ENCODE assay signal across 29 cellular contexts in the genomic region with DNA sequence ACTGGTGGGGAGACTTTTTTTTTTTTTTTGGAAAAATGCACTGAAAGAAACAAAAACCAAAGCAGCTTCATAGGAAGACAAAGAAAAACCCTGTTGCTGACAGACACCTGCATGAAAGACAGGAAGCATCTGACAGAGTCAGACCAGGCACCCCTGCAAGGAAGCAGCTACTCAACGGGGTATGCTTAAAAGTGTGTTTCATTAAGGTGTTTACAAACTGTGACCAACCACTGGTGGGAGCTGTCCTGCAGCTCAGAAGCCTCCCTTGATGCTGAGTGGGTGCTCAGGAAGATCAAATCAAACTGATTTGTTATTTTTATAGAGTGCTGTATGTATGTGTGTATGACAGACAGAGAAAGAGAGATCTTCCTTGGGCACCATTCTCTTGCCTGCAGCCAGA. TPM values are rescaled to one million over a fixed set of nuclear protein-coding genes. Genes with fewer than 3 reads are reported as not detected.
DNase-seq lines count a peak whose midpoint lies in the region; ATAC-seq and TF ChIP-seq lines count a peak whose summit lies in the region.
"Had no signal": no experiment of that assay in that cellular context is flagged by ENCODE, and none has a peak within 500 bp of the region (broad histone marks: within the 10 kb centered on the region; RNA-seq: fewer than 3 reads in every experiment).

No MANE protein-coding gene starts in this region.

- DNase-seq in GM12865 (ENCODE audit: low read depth) (peak; percentile 3), Panc1 (ENCODE audit: low read depth, low spot score) (no peak), kidney epithelial cell (ENCODE audit: low read depth) (no peak), ACHN (no peak), heart left ventricle (no peak)
- DNase-seq: activated CD4-positive, alpha-beta T cell treated with anti-CD3 and anti-CD28 coated beads for 48 hours; activated effector memory CD4-positive, alpha-beta T cell treated with Interleukin-2 at 50 U/mL for 16 hours; COR-L47; IMR-90; left ventricle myocardium superior; NCI-H1092; NCI-H2029 treated with DMSO at 0.1 percent for 48 hours; NCI-H526 treated with DMSO at 0.1 percent for 48 hours; spleen; stimulated activated CD4-positive, alpha-beta T cell treated with anti-CD3 and anti-CD28 coated beads, Interleukin-4, amount 100 ng/mL, for 4 hours; SW 1271; upper lobe of left lung had no signal

- no peaks in the 10 kb centered on the region for H3K79me2 ChIP-seq in KMS-11 (ENCODE audit: insufficient read depth, low read depth)

- peak overlapping the region; percentile 13; the same call in 1 of the 2 replicates for H3K4me2 ChIP-seq in KMS-11

- POLR2A ChIA-PET in Panc1 (lab: Charles Lee) = no interaction called here

- no peak overlapping the region for H3K4me3 ChIP-seq in GM12865 (ENCODE audit: low read depth, low read length)
- no peak overlapping the region for H3K4me3 ChIP-seq in KMS-11 (IDR thresholded peaks at IDR 0.05; ENCODE audit: insufficient read depth, low read depth, low read length)
- H3K4me3 ChIP-seq in Panc1 (ENCODE audit: low read depth in 2 of 2, low read length in 2 of 2) = no peak overlapping the region
- no peak overlapping the region for H3K4me3 ChIP-seq in kidney epithelial cell (ENCODE audit: low read depth, low read length)
- H3K4me3 ChIP-seq in heart left ventricle = no peak overlapping the region
- H3K4me3 ChIP-seq: cardiac muscle cell, gastroesophageal sphincter, HAP-1, spleen, upper lobe of left lung had no signal

- BruUV-seq in Panc1 (replicated peaks; lab: Mats Ljungman, UMichigan) = no TSS peak

- no peak overlapping the region for H3K9ac ChIP-seq in KMS-11

- no peaks in the 10 kb centered on the region for H3K9me3 ChIP-seq in Panc1 (ENCODE audit: control insufficient read depth, insufficient read depth, low read depth, low read length)
- no peaks in the 10 kb centered on the region for H3K9me3 ChIP-seq in heart left ventricle
- H3K9me3 ChIP-seq: gastroesophageal sphincter, HAP-1, neutrophil, spleen, upper lobe of left lung had no signal

- CTCF ChIA-PET in Panc1 (lab: Charles Lee) = no interaction called here

- WGBS in heart left ventricle, 4 donors = 0 to 21% (median 10%) methylated on average over 1 of the region's 1 CpG

- no peak for TF ChIP-seq POLR2A in heart left ventricle (IDR thresholded peaks at IDR 0.05)

- ATAC-seq in Panc1 (no peak), HG03520 (IDR thresholded peaks at IDR 0.05; ENCODE audit: unreplicated experiment) (no peak), heart left ventricle (no peak), GM19467 (IDR thresholded peaks at IDR 0.05; ENCODE audit: unreplicated experiment) (no peak)
- ATAC-seq: esophagus mucosa, gastroesophageal sphincter, left ventricle myocardium superior had no signal

- H3K27ac ChIP-seq in KMS-11 (0 out of 2 replicates have a peak overlapping the region, but pooled peaks have one; percentile 4), Panc1 (ENCODE audit: low read length) (no peak overlapping the region), heart left ventricle (no peak overlapping the region)
- H3K27ac ChIP-seq: cardiac muscle cell, gastroesophageal sphincter, HL-60, neutrophil, RWPE1, spleen, upper lobe of left lung had no signal

- H3K27me3 ChIP-seq in KMS-11 (ENCODE audit: insufficient read depth, low read depth) = no peaks in the 10 kb centered on the region
- H3K27me3 ChIP-seq in Panc1 (ENCODE audit: control insufficient read depth, insufficient read depth, low read length) = 0 out of 2 replicates have a peak, but pooled peaks cover 2% of the 10 kb centered on the region
- no peaks in the 10 kb centered on the region for H3K27me3 ChIP-seq in kidney epithelial cell (ENCODE audit: control insufficient read depth, insufficient read depth, low read length)
- H3K27me3 ChIP-seq in heart left ventricle = peaks cover 0 to 13% (median 0%) of the 10 kb centered on the region in 9 donors
- H3K27me3 ChIP-seq: cardiac muscle cell, upper lobe of left lung had no signal

- in situ Hi-C loops in Panc1 (cut with HindIII; ENCODE audit: low pct_unique_long_range_greater_than_20kb, low sequenced_read_pairs) (no loop called here), ACHN (cut with HindIII; ENCODE audit: low pct_ligation_motif_present, low pct_unique_long_range_greater_than_20kb, low sequenced_read_pairs) (no loop called here)

- TF ChIP-seq CTCF in GM12865 (IDR thresholded peaks at IDR 0.05; ENCODE audit: insufficient read depth, low read depth, low read length, missing control alignments) = no peak
- no peak for TF ChIP-seq CTCF in KMS-11 (conservative IDR thresholded peaks at IDR 0.05; ENCODE audit: low read depth, low read length)
- 0 out of 2 replicates have a peak, but pooled peaks have one; percentile 10 for TF ChIP-seq CTCF in Panc1 (IDR thresholded peaks at IDR 0.05)
- peak; percentile 5 for TF ChIP-seq CTCF in kidney epithelial cell (IDR thresholded peaks at IDR 0.05; ENCODE audit: insufficient read depth, low read length, poor library complexity, severe bottlenecking)
- TF ChIP-seq CTCF in heart left ventricle (IDR thresholded peaks at IDR 0.05) = no peak

- H3K36me3 ChIP-seq in KMS-11 (ENCODE audit: insufficient read depth) (no peaks in the 10 kb centered on the region), Panc1 (ENCODE audit: control insufficient read depth, insufficient read depth, low read length) (no peaks in the 10 kb centered on the region), kidney epithelial cell (ENCODE audit: control insufficient read depth, insufficient read depth, low read length) (no peaks in the 10 kb centered on the region), heart left ventricle (no peaks in the 10 kb centered on the region)
- H3K36me3 ChIP-seq: cardiac muscle cell, gastroesophageal sphincter, HAP-1, neutrophil, spleen, upper lobe of left lung had no signal

- intact Hi-C loops in Panc1 (cut with micrococcal nuclease; ENCODE audit: unreplicated experiment) (no loop called here), heart left ventricle (cut with DNase I) (no loop called here)

- no peaks in the 10 kb centered on the region for H4K20me1 ChIP-seq in KMS-11 (ENCODE audit: insufficient read depth)

- peak overlapping the region; percentile 25; the same call in 1 of the 2 replicates for H2AFZ ChIP-seq in KMS-11 (ENCODE audit: low read depth)

- peaks cover 13% of the 10 kb centered on the region for H3K4me1 ChIP-seq in KMS-11 (ENCODE audit: low read depth, poor library complexity, severe bottlenecking)
- no peaks in the 10 kb centered on the region for H3K4me1 ChIP-seq in Panc1 (ENCODE audit: control insufficient read depth, insufficient read depth, low read length)
- no peaks in the 10 kb centered on the region for H3K4me1 ChIP-seq in heart left ventricle
- H3K4me1 ChIP-seq: gastroesophageal sphincter, HAP-1, spleen, upper lobe of left lung had no signal

RNA-seq across cellular contexts. Expression of gene AGBL1, which starts 34.7 kb away (rescaled TPM):
- not detected for total RNA-seq in Panc1 (2021; ENCODE audit: unreplicated experiment)
- polyA plus RNA-seq in Panc1 (2012; ENCODE audit: insufficient read length) = not detected
- not detected in 2 replicates for total RNA-seq in kidney epithelial cell
- total RNA-seq in heart left ventricle = under 1 TPM in 2 of 9 donors, not detected in 7; 0.02 to 0.08 TPM
- under 1 TPM in 1 of 2 donors, not detected in 1; under 0.01 TPM for polyA plus RNA-seq in heart left ventricle
- total RNA-seq: esophagus mucosa, IMR-90, left ventricle myocardium superior, mucosa of gallbladder, renal cortical epithelial cell, spleen had no signal
- polyA plus RNA-seq: IMR-90, spleen had no signal

Comparison
In these comparisons a context has a peak if more than half of its experiments do, and no peak if none do; other contexts are left out.
1. CTCF ChIP-seq: peak in Panc1 (single experiment) and kidney epithelial cell (single experiment); none in GM12865 (single experiment), KMS-11 (single experiment) and heart left ventricle (0 of 12).